Comparison of ENCODE assay signal across 2 cellular contexts in genomic region chr19:38306236-38306635, GRCh38.
TF ChIP-seq lines count a peak whose summit lies in the region.

No MANE protein-coding gene starts in this region.

TF ChIP-seq in A549, 52 proteins besides CTCF, POLR2A, EP300 and RAD21:
- TF ChIP-seq POLR2AphosphoS2 (conservative IDR thresholded peaks at IDR 0.05; ENCODE audit: low read length), result 0 out of 2 replicates have a peak, but pooled peaks have one; percentile 9
- TF ChIP-seq CBX8 (IDR thresholded peaks at IDR 0.05), result no peak

TF ChIP-seq in WTC11, 78 proteins besides CTCF, POLR2A, EP300 and RAD21:
- TF ChIP-seq STAT6 (CRISPR knock-in tag; conservative IDR thresholded peaks at IDR 0.05; ENCODE audit: low read depth) (no peak), FOXK1 (CRISPR knock-in tag; IDR thresholded peaks at IDR 0.05) (no peak), HMGA2 (CRISPR knock-in tag; IDR thresholded peaks at IDR 0.05) (no peak), NR2C2 (CRISPR knock-in tag; IDR thresholded peaks at IDR 0.05) (no peak), ESRRA (CRISPR knock-in tag; IDR thresholded peaks at IDR 0.05; ENCODE audit: borderline replicate concordance) (no peak), ZNF317 (CRISPR knock-in tag; IDR thresholded peaks at IDR 0.05; ENCODE audit: borderline replicate concordance, low read depth) (no peak), ZNF121 (CRISPR knock-in tag; IDR thresholded peaks at IDR 0.05) (peak; percentile 76; the same call in 1 of the 2 replicates), JUN (CRISPR knock-in tag; IDR thresholded peaks at IDR 0.05) (no peak)
TF ChIP-seq in WTC11: peak in this region for 1.
